1 cellular context compared by ENCODE assay signal in the genomic region with DNA sequence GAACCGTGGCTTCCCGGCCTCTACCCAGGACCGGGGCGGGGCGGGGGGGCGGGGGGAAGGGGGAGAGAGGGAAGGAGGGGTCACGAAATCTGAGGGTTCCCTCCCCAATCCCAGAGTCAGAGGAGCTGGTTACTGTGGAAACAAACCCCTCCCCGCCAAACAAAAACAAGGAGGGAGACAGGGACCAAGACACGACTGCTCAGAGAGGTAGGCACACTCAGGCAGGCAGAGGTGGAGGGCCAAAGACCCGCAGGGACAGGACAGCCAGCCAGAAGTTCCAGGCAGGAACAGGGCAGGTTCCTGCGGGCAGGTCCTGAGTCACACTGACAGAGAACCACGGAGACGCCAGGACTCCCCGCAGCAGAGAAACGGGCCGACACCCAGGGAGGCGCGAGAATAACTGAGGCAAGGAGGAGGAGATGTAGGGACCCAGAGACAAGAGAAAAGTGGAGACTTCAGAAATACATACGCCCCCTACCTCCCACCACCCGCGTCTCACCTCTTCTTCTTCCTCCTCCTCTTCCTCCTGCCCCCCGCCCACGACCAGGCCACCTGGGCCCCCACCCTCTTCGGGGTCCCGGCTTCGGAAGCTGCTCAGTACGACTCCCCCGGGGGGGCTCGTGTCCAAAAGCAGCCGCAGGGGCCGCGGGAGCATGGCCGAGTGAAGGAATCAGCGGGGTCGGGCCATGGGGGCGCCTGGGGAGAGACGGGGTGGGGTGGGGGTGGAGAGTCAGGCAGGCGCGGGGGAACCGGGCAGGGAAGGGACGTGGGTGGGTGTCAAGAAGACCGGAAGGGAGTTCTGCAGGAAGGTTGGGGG.
TF ChIP-seq lines count a peak whose summit lies in the region.

No MANE protein-coding gene starts in this region.

TF ChIP-seq in HepG2, 621 proteins besides CTCF, POLR2A, EP300 and RAD21 (continued from another document and continues in another):
- no peak for TF ChIP-seq ZBTB49 (CRISPR knock-in tag; IDR thresholded peaks at IDR 0.05; ENCODE audit: borderline replicate concordance)
- TF ChIP-seq SP2 (CRISPR knock-in tag; IDR thresholded peaks at IDR 0.05) = 0 out of 2 replicates have a peak, but pooled peaks have one; percentile 20
- TF ChIP-seq ZNF558 (CRISPR knock-in tag; IDR thresholded peaks at IDR 0.05; ENCODE audit: borderline replicate concordance) = no peak
- no peak for TF ChIP-seq MBNL3 (CRISPR knock-in tag; conservative IDR thresholded peaks at IDR 0.05)
- peak; percentile 13; the same call in 1 of the 3 replicates for TF ChIP-seq MXI1 (IDR thresholded peaks at IDR 0.05; ENCODE audit: borderline replicate concordance, low read depth, low read length)
- TF ChIP-seq NFRKB (IDR thresholded peaks at IDR 0.05) = no peak
- no peak for TF ChIP-seq KLF16 (CRISPR knock-in tag; IDR thresholded peaks at IDR 0.05)
- TF ChIP-seq, protein P1, sequence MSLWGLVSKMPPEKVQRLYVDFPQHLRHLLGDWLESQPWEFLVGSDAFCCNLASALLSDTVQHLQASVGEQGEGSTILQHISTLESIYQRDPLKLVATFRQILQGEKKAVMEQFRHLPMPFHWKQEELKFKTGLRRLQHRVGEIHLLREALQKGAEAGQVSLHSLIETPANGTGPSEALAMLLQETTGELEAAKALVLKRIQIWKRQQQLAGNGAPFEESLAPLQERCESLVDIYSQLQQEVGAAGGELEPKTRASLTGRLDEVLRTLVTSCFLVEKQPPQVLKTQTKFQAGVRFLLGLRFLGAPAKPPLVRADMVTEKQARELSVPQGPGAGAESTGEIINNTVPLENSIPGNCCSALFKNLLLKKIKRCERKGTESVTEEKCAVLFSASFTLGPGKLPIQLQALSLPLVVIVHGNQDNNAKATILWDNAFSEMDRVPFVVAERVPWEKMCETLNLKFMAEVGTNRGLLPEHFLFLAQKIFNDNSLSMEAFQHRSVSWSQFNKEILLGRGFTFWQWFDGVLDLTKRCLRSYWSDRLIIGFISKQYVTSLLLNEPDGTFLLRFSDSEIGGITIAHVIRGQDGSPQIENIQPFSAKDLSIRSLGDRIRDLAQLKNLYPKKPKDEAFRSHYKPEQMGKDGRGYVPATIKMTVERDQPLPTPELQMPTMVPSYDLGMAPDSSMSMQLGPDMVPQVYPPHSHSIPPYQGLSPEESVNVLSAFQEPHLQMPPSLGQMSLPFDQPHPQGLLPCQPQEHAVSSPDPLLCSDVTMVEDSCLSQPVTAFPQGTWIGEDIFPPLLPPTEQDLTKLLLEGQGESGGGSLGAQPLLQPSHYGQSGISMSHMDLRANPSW (CRISPR knock-in tag; IDR thresholded peaks at IDR 0.05; ENCODE audit: borderline replicate concordance) = no peak
- TF ChIP-seq NAIF1 (CRISPR knock-in tag; IDR thresholded peaks at IDR 0.05; ENCODE audit: borderline replicate concordance) = no peak
- TF ChIP-seq PPARG (CRISPR knock-in tag; conservative IDR thresholded peaks at IDR 0.05) = no peak
- TF ChIP-seq ASH2L (IDR thresholded peaks at IDR 0.05; ENCODE audit: insufficient read length, low read depth, low read length) = no peak
- no peak for TF ChIP-seq ZNF138 (CRISPR knock-in tag; IDR thresholded peaks at IDR 0.05; ENCODE audit: low read depth)
- TF ChIP-seq FIP1L1 (IDR thresholded peaks at IDR 0.05; ENCODE audit: borderline replicate concordance, insufficient read depth, low read depth, low read length) = 0 out of 2 replicates have a peak, but pooled peaks have one; percentile 15
- no peak for TF ChIP-seq FLYWCH1 (CRISPR knock-in tag; IDR thresholded peaks at IDR 0.05)
- no peak; the same call in 1 of the 2 replicates for TF ChIP-seq MAX (IDR thresholded peaks at IDR 0.05)
- TF ChIP-seq, protein P2, sequence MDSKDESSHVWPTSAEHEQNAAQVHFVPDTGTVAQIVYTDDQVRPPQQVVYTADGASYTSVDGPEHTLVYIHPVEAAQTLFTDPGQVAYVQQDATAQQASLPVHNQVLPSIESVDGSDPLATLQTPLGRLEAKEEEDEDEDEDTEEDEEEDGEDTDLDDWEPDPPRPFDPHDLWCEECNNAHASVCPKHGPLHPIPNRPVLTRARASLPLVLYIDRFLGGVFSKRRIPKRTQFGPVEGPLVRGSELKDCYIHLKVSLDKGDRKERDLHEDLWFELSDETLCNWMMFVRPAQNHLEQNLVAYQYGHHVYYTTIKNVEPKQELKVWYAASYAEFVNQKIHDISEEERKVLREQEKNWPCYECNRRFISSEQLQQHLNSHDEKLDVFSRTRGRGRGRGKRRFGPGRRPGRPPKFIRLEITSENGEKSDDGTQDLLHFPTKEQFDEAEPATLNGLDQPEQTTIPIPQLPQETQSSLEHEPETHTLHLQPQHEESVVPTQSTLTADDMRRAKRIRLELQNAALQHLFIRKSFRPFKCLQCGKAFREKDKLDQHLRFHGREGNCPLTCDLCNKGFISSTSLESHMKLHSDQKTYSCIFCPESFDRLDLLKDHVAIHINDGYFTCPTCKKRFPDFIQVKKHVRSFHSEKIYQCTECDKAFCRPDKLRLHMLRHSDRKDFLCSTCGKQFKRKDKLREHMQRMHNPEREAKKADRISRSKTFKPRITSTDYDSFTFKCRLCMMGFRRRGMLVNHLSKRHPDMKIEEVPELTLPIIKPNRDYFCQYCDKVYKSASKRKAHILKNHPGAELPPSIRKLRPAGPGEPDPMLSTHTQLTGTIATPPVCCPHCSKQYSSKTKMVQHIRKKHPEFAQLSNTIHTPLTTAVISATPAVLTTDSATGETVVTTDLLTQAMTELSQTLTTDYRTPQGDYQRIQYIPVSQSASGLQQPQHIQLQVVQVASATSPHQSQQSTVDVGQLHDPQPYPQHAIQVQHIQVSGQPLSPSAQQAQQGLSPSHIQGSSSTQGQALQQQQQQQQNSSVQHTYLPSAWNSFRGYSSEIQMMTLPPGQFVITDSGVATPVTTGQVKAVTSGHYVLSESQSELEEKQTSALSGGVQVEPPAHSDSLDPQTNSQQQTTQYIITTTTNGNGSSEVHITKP (CRISPR knock-in tag; IDR thresholded peaks at IDR 0.05; ENCODE audit: low read depth) = no peak
- TF ChIP-seq, protein P3, sequence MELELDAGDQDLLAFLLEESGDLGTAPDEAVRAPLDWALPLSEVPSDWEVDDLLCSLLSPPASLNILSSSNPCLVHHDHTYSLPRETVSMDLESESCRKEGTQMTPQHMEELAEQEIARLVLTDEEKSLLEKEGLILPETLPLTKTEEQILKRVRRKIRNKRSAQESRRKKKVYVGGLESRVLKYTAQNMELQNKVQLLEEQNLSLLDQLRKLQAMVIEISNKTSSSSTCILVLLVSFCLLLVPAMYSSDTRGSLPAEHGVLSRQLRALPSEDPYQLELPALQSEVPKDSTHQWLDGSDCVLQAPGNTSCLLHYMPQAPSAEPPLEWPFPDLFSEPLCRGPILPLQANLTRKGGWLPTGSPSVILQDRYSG (CRISPR knock-in tag; IDR thresholded peaks at IDR 0.05) = no peak
- no peak for TF ChIP-seq KLF13 (CRISPR knock-in tag; IDR thresholded peaks at IDR 0.05)
- TF ChIP-seq SPEN (CRISPR knock-in tag; IDR thresholded peaks at IDR 0.05; ENCODE audit: low read depth) = no peak
- TF ChIP-seq, protein P4, sequence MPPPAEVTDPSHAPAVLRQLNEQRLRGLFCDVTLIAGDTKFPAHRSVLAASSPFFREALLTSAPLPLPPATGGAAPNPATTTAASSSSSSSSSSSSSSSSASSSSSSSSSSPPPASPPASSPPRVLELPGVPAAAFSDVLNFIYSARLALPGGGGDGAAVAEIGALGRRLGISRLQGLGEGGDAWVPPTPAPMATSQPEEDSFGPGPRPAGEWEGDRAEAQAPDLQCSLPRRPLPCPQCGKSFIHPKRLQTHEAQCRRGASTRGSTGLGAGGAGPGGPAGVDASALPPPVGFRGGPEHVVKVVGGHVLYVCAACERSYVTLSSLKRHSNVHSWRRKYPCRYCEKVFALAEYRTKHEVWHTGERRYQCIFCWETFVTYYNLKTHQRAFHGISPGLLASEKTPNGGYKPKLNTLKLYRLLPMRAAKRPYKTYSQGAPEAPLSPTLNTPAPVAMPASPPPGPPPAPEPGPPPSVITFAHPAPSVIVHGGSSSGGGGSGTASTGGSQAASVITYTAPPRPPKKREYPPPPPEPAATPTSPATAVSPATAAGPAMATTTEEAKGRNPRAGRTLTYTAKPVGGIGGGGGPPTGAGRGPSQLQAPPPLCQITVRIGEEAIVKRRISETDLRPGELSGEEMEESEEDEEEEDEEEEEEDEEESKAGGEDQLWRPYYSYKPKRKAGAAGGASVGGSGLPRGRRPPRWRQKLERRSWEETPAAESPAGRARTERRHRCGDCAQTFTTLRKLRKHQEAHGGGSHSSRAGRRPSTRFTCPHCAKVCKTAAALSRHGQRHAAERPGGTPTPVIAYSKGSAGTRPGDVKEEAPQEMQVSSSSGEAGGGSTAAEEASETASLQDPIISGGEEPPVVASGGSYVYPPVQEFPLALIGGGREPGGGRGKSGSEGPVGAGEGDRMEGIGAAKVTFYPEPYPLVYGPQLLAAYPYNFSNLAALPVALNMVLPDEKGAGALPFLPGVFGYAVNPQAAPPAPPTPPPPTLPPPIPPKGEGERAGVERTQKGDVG (CRISPR knock-in tag; IDR thresholded peaks at IDR 0.05; ENCODE audit: borderline replicate concordance) = no peak
- 0 out of 2 replicates have a peak, but pooled peaks have one; percentile 39 for TF ChIP-seq GATAD1 (CRISPR knock-in tag; IDR thresholded peaks at IDR 0.05)
- no peak for TF ChIP-seq ZNF616 (CRISPR knock-in tag; IDR thresholded peaks at IDR 0.05; ENCODE audit: low read depth)
- no peak for TF ChIP-seq HDAC6 (IDR thresholded peaks at IDR 0.05; ENCODE audit: low read depth, low read length)
- no peak for TF ChIP-seq ZNF878 (CRISPR knock-in tag; IDR thresholded peaks at IDR 0.05)
- no peak for TF ChIP-seq ZNF709 (CRISPR knock-in tag; IDR thresholded peaks at IDR 0.05)
- TF ChIP-seq MTA3 (CRISPR knock-in tag; IDR thresholded peaks at IDR 0.05) = no peak
- TF ChIP-seq, protein P5, sequence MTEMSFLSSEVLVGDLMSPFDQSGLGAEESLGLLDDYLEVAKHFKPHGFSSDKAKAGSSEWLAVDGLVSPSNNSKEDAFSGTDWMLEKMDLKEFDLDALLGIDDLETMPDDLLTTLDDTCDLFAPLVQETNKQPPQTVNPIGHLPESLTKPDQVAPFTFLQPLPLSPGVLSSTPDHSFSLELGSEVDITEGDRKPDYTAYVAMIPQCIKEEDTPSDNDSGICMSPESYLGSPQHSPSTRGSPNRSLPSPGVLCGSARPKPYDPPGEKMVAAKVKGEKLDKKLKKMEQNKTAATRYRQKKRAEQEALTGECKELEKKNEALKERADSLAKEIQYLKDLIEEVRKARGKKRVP (CRISPR knock-in tag; IDR thresholded peaks at IDR 0.05) = no peak
- TF ChIP-seq, protein P6, sequence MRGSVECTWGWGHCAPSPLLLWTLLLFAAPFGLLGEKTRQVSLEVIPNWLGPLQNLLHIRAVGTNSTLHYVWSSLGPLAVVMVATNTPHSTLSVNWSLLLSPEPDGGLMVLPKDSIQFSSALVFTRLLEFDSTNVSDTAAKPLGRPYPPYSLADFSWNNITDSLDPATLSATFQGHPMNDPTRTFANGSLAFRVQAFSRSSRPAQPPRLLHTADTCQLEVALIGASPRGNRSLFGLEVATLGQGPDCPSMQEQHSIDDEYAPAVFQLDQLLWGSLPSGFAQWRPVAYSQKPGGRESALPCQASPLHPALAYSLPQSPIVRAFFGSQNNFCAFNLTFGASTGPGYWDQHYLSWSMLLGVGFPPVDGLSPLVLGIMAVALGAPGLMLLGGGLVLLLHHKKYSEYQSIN (CRISPR knock-in tag; IDR thresholded peaks at IDR 0.05; ENCODE audit: borderline replicate concordance) = no peak
- no peak for TF ChIP-seq ZNF205 (CRISPR knock-in tag; IDR thresholded peaks at IDR 0.05)
- peak; percentile 19; the same call in 1 of the 2 replicates for TF ChIP-seq PHF8 (CRISPR knock-in tag; IDR thresholded peaks at IDR 0.05)
- TF ChIP-seq ZFP36L1 (CRISPR knock-in tag; IDR thresholded peaks at IDR 0.05) = no peak
- no peak for TF ChIP-seq ZNF550 (CRISPR knock-in tag; IDR thresholded peaks at IDR 0.05; ENCODE audit: borderline replicate concordance)
- TF ChIP-seq, protein P7, sequence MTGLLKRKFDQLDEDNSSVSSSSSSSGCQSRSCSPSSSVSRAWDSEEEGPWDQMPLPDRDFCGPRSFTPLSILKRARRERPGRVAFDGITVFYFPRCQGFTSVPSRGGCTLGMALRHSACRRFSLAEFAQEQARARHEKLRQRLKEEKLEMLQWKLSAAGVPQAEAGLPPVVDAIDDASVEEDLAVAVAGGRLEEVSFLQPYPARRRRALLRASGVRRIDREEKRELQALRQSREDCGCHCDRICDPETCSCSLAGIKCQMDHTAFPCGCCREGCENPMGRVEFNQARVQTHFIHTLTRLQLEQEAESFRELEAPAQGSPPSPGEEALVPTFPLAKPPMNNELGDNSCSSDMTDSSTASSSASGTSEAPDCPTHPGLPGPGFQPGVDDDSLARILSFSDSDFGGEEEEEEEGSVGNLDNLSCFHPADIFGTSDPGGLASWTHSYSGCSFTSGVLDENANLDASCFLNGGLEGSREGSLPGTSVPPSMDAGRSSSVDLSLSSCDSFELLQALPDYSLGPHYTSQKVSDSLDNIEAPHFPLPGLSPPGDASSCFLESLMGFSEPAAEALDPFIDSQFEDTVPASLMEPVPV (CRISPR knock-in tag; IDR thresholded peaks at IDR 0.05) = peak; percentile 42; the same call in 1 of the 2 replicates
